8 cellular contexts compared by ENCODE assay signal in the genomic region with DNA sequence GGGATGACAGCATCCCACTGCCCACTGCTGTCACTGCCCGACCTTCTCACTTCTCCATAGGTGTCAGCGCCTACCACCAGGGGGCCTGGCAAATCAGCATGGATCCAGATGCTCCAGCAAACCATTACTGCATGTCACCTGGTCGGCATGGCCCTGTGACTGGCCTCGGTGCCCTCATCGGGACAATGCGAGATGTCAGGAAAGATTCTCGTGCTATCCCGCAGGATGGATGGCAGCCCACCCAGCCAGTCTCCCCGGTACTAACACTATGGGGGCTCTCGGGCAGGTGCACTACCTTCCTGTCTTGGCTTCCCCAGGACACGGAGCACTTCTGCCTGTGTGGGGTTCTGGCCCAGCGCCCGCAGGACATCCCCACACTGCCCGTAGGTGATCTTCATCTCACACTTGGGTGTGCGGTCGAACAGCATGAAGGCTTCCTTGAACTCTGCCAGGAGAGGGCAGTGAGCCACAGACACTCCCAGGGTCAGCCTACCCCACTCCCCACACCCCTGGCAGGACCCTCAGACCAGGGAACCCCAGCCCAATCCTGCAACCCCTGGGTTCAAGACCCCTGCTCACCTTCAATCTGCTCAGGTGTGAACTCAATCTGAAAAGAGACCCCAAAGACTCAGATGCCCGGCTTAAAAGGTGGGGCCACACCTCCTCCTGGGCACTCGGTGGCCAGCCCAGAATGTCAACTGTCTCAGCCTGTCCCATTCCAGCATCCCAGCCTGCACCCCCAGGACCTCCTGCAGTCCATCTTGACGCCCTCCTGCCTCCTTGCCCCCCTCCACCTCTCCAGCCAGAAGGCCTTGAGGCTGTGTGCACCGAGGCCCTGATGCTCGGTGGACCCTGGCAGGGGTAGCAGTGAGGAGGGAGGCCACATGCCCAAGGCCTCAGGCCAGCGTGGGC. TPM values are rescaled to one million over a fixed set of nuclear protein-coding genes. Genes with fewer than 3 reads are reported as not detected.
DNase-seq lines count a peak whose midpoint lies in the region; ATAC-seq and TF ChIP-seq lines count a peak whose summit lies in the region.

No MANE protein-coding gene starts in this region.

- peak; percentile 19 for DNase-seq in stimulated activated CD4-positive, alpha-beta T cell treated with anti-CD3 and anti-CD28 coated beads, Interleukin-12 subunit alpha, Interleukin-12 subunit beta, amount 100 ng/mL, for 4 hours
- no peak for DNase-seq in stimulated activated CD4-positive, alpha-beta T cell treated with anti-CD3 and anti-CD28 coated beads, Interleukin-4, amount 100 ng/mL, for 4 hours
- DNase-seq in UCSD-AML1 (lab: John Stamatoyannopoulos, UW; ENCODE audit: unreplicated experiment), result peak; percentile 44
- DNase-seq in right cardiac atrium, result peak; percentile 17 to 68 (median 58)
- peak; percentile 13 to 16 for DNase-seq in uterus
- no peak for DNase-seq in HK-2 (ENCODE audit: unreplicated experiment)

- peak in 1 of 4 experiments; percentile 11 for TF ChIP-seq CTCF in uterus (IDR thresholded peaks at IDR 0.05)

- no peak overlapping the region for H3K4me3 ChIP-seq in right cardiac atrium (ENCODE audit: low read length)
- H3K4me3 ChIP-seq in uterus, result no peak overlapping the region

- peak overlapping the region; percentile 71 for H3K27ac ChIP-seq in right cardiac atrium (ENCODE audit: low read length)
- no peak overlapping the region for H3K27ac ChIP-seq in uterus

- intact Hi-C loops in right cardiac atrium (cut with DNase I), result loop anchor here in 2 of 4 donors (5.0 to 10.0 kb wide), 2 partner anchors 37 to 156 kb away; partner anchors contain the start of gene TMIE (in 1 of the 2)
- intact Hi-C loops in uterus (cut with DNase I; ENCODE audit: low total_unique reads), result no loop called here

- no peaks in the 10 kb centered on the region for H3K36me3 ChIP-seq in uterus

- TF ChIP-seq POLR2A in uterus (IDR thresholded peaks at IDR 0.05), result no peak

- no peaks in the 10 kb centered on the region for H3K9me3 ChIP-seq in right cardiac atrium (ENCODE audit: control insufficient read depth, low read length)
- no peaks in the 10 kb centered on the region for H3K9me3 ChIP-seq in uterus

- H3K27me3 ChIP-seq in right cardiac atrium (ENCODE audit: control insufficient read depth, insufficient read depth), result no peaks in the 10 kb centered on the region
- H3K27me3 ChIP-seq in uterus, result no peaks in the 10 kb centered on the region

- 84% methylated on average over 22 of the region's 22 CpGs for WGBS in right cardiac atrium

- ATAC-seq in right cardiac atrium, result no peak
- no peak for ATAC-seq in GM18861 (IDR thresholded peaks at IDR 0.05; ENCODE audit: unreplicated experiment)
- no peak for ATAC-seq in HG02642 (IDR thresholded peaks at IDR 0.05; ENCODE audit: poor library complexity, unreplicated experiment)

- H3K4me1 ChIP-seq in right cardiac atrium (ENCODE audit: control insufficient read depth, insufficient read depth, low read length), result peaks cover 4% of the 10 kb centered on the region
- H3K4me1 ChIP-seq in uterus, result no peaks in the 10 kb centered on the region

RNA-seq across cellular contexts. Expression of gene MYL3, which starts 2.6 kb away (rescaled TPM):
- 100 to 1,000 TPM in 3 of 4 donors, 10 to 100 TPM in 1; 42.7 to 442 (median 293) TPM for total RNA-seq in right cardiac atrium
- 1,012 TPM for polyA plus RNA-seq in right cardiac atrium
- total RNA-seq in uterus, result 1 to 10 TPM in 3 of 4 donors, not detected in 1; 4.9 to 9.6 (median 6.0) TPM

RNA-seq across cellular contexts. Expression of gene PTH1R, which starts 16.9 kb away (rescaled TPM):
- total RNA-seq in right cardiac atrium, result 10 to 100 TPM in 3 of 4 donors, 1 to 10 TPM in 1; 9.3 to 15.6 (median 12.6) TPM
- 18.5 TPM for polyA plus RNA-seq in right cardiac atrium
- 10 to 100 TPM in 3 of 4 donors, under 1 TPM in 1; 0.51 to 29.9 (median 18.9) TPM for total RNA-seq in uterus

Comparison
In these comparisons a context has a peak if more than half of its experiments do, and no peak if none do; other contexts are left out.
1. DNase-seq: peak in stimulated activated CD4-positive, alpha-beta T cell treated with anti-CD3 and anti-CD28 coated beads, Interleukin-12 subunit alpha, Interleukin-12 subunit beta, amount 100 ng/mL, for 4 hours (single experiment), UCSD-AML1 (single experiment), right cardiac atrium (3 of 3) and uterus (2 of 2); none in stimulated activated CD4-positive, alpha-beta T cell treated with anti-CD3 and anti-CD28 coated beads, Interleukin-4, amount 100 ng/mL, for 4 hours (0 of 2) and HK-2 (single experiment).
2. RNA of gene MYL3, which starts 2.6 kb away (total RNA-seq): 42.7 to 442 TPM in right cardiac atrium; 4.9 to 9.6 TPM in uterus; every median in the first group is over 4 times any median in the second.